ENCODE assay signal across 10 cellular contexts in genomic region chr13:40518481-40518882, GRCh38.
DNase-seq lines count a peak whose midpoint lies in the region; TF ChIP-seq lines count a peak whose summit lies in the region.
"Had no signal": no experiment of that assay in that cellular context is flagged by ENCODE, and none has a peak within 500 bp of the region (broad histone marks: within the 10 kb centered on the region; RNA-seq: fewer than 3 reads in every experiment).

No MANE protein-coding gene starts in this region.

- H3K36me3 ChIP-seq in stomach: no peaks in the 10 kb centered on the region
- no peaks in the 10 kb centered on the region for H3K36me3 ChIP-seq in MG63

- peaks cover 0 to 14% (median 0%) of the 10 kb centered on the region in 4 donors for H3K4me1 ChIP-seq in stomach

- intact Hi-C loops in stomach (cut with DNase I; ENCODE audit: low total_unique reads): no loop called here

- H3K4me3 ChIP-seq in stomach (no peak overlapping the region), MG63 (no peak overlapping the region)

- no peaks in the 10 kb centered on the region for H3K27me3 ChIP-seq in stomach
- H3K27me3 ChIP-seq in MG63: no peaks in the 10 kb centered on the region

- no peak for TF ChIP-seq POLR2A in stomach (IDR thresholded peaks at IDR 0.05)

- TF ChIP-seq EP300 in stomach (IDR thresholded peaks at IDR 0.05): no peak

- H3K9me3 ChIP-seq in stomach (no peaks in the 10 kb centered on the region), MG63 (no peaks in the 10 kb centered on the region)

- TF ChIP-seq CTCF in stomach (IDR thresholded peaks at IDR 0.05): no peak

- whole genome bisulfite sequencing in stomach, 5 donors: 36 to 48% (median 42%) methylated on average over 4 of the region's 4 CpGs

- no peak overlapping the region for H3K27ac ChIP-seq in stomach
- H3K27ac ChIP-seq: RWPE1 had no signal

- peak; percentile 13 for DNase-seq in activated gamma-delta T cell treated with Interleukin-2 at 50 U/mL for 16 hours
- no peak for DNase-seq in activated gamma-delta T cell (lab: John Stamatoyannopoulos, UW)
- peak; percentile 50 to 68 for DNase-seq in activated CD4-positive, alpha-beta T cell treated with anti-CD3 and anti-CD28 coated beads for 4 hours
- peak; percentile 59 for DNase-seq in glomerular visceral epithelial cell (ENCODE audit: extremely low spot score)
- peak; percentile 44 for DNase-seq in stomach
- no peak for DNase-seq in NCI-H69 (lab: John Stamatoyannopoulos, UW)
- DNase-seq in MG63: no peak
- no peak for DNase-seq in NCI-H345 treated with DMSO at 0.1 percent for 48 hours (lab: John Stamatoyannopoulos, UW; ENCODE audit: unreplicated experiment)
- DNase-seq: HCEC 1CT had no signal

Comparison
In these comparisons a context has a peak if more than half of its experiments do, and no peak if none do; other contexts are left out.
1. DNase-seq: peak in activated gamma-delta T cell treated with Interleukin-2 at 50 U/mL for 16 hours (single experiment), activated CD4-positive, alpha-beta T cell treated with anti-CD3 and anti-CD28 coated beads for 4 hours (2 of 2), glomerular visceral epithelial cell (single experiment) and stomach (single experiment); none in activated gamma-delta T cell (single experiment), NCI-H69 (single experiment), MG63 (single experiment) and NCI-H345 treated with DMSO at 0.1 percent for 48 hours (single experiment).